ENCODE assay signal across 8 cellular contexts in genomic region chr22:42369250-42370041, GRCh38.
DNase-seq lines count a peak whose midpoint lies in the region; FAIRE-seq and TF ChIP-seq lines count a peak whose summit lies in the region.

No MANE protein-coding gene starts in this region.

- H3K4me3 Mint-ChIP-seq in H9: peak overlapping the region; percentile 71 to 86
- peak overlapping the region; percentile 78 for H3K4me3 Mint-ChIP-seq in activated naive CD4-positive, alpha-beta T cell treated with anti-CD3 and anti-CD28 coated beads, Interleukin-2, amount 10 ng/mL, durations not matched to agents 7 days and 5 days

- no peak for TF ChIP-seq CTCF in H9 (conservative IDR thresholded peaks at IDR 0.05)

- no peak overlapping the region for H4K91ac ChIP-seq in H9 (ENCODE audit: insufficient read length, low read depth, low read length)

- H3K23me2 ChIP-seq in H9 (ENCODE audit: insufficient read length, low read depth, low read length, poor library complexity, severe bottlenecking): peaks cover 14% of the 10 kb centered on the region

- no peak overlapping the region for H2AK5ac ChIP-seq in H9 (ENCODE audit: insufficient read length, low read length)

- H3K18ac ChIP-seq in H9 (ENCODE audit: insufficient read length, low read depth, low read length): peak overlapping the region; percentile 41

- peaks cover 51 to 64% of the 10 kb centered on the region in 2 experiments for H3K4me1 Mint-ChIP-seq in H9
- peaks cover 20% of the 10 kb centered on the region for H3K4me1 Mint-ChIP-seq in activated naive CD4-positive, alpha-beta T cell treated with anti-CD3 and anti-CD28 coated beads, Interleukin-2, amount 10 ng/mL, durations not matched to agents 7 days and 5 days

- H3T11ph ChIP-seq in H9 (ENCODE audit: low read length): no peak overlapping the region

- no peaks in the 10 kb centered on the region for H3K27me3 ChIP-seq in H9 (ENCODE audit: insufficient read depth, low read length)
- no peaks in the 10 kb centered on the region for H3K27me3 ChIP-seq in MG63
- H3K27me3 ChIP-seq in SJSA1 (replicated peaks): peaks cover 44% of the 10 kb centered on the region

- peak; percentile 87 for FAIRE-seq in G401.6 (lab: Jason Lieb, UNC)

- no peak overlapping the region for H2BK20ac ChIP-seq in H9 (ENCODE audit: low read depth, low read length, poor library complexity, severe bottlenecking)

- H3K27ac Mint-ChIP-seq in H9: 0 out of 7 replicates have a peak overlapping the region, but pooled peaks of 1 of the 3 experiments have one; percentile 15
- peak overlapping the region; percentile 65 for H3K27ac Mint-ChIP-seq in activated naive CD4-positive, alpha-beta T cell treated with anti-CD3 and anti-CD28 coated beads, Interleukin-2, amount 10 ng/mL, durations not matched to agents 7 days and 5 days

- H3K4me3 ChIP-seq in MG63: peak overlapping the region; percentile 62
- H3K4me3 ChIP-seq in SJSA1: peak overlapping the region; percentile 39

- H2BK120ac ChIP-seq in H9 (ENCODE audit: low read depth, low read length, poor library complexity, severe bottlenecking): no peak overlapping the region

- H3K23ac ChIP-seq in H9 (ENCODE audit: insufficient read length, low read depth, low read length): no peak overlapping the region

- H3K9me3 ChIP-seq in H9 (ENCODE audit: control insufficient read depth, low read depth, low read length) (no peaks in the 10 kb centered on the region), MG63 (no peaks in the 10 kb centered on the region; the same call in 1 of the 2 replicates), SJSA1 (replicated peaks) (0 out of 2 replicates have a peak, but pooled peaks cover 3% of the 10 kb centered on the region)

- H3K14ac ChIP-seq in H9 (ENCODE audit: insufficient read depth, low read length): peak overlapping the region; percentile 36; the same call in 1 of the 2 replicates

- H3K4me1 ChIP-seq in H9 (ENCODE audit: insufficient read depth, low read length): peaks cover 13% of the 10 kb centered on the region; the same call in 1 of the 2 replicates
- H3K4me1 ChIP-seq in SJSA1 (replicated peaks): peaks cover 12% of the 10 kb centered on the region

- no peak overlapping the region for H4K5ac ChIP-seq in H9 (ENCODE audit: insufficient read length, low read depth, low read length)

- peaks cover 48% of the 10 kb centered on the region for H3K27me3 Mint-ChIP-seq in H9 (ENCODE audit: low read depth)
- H3K27me3 Mint-ChIP-seq in activated naive CD4-positive, alpha-beta T cell treated with anti-CD3 and anti-CD28 coated beads, Interleukin-2, amount 10 ng/mL, durations not matched to agents 7 days and 5 days: peaks cover 81% of the 10 kb centered on the region

- no peaks in the 10 kb centered on the region for H4K20me1 ChIP-seq in H9 (ENCODE audit: control insufficient read depth, insufficient read depth, insufficient read length)

- no peaks in the 10 kb centered on the region; a peak in 2 of 5 replicates for H3K9me3 Mint-ChIP-seq in H9
- H3K9me3 Mint-ChIP-seq in activated naive CD4-positive, alpha-beta T cell treated with anti-CD3 and anti-CD28 coated beads, Interleukin-2, amount 10 ng/mL, durations not matched to agents 7 days and 5 days: no peaks in the 10 kb centered on the region

- H2BK5ac ChIP-seq in H9 (ENCODE audit: insufficient read length, low read length): no peak overlapping the region

- no CpG with 5 or more reads among the region's 42 CpGs for WGBS in H9 (ENCODE audit: extremely low coverage, insufficient read length, low lambda C conversion rate)

- no peak overlapping the region for H2BK12ac ChIP-seq in H9 (ENCODE audit: insufficient read length, low read depth, low read length)

- H4K8ac ChIP-seq in H9 (replicated peaks; ENCODE audit: insufficient read length, low read depth, low read length): no peak overlapping the region

- H3K36me3 ChIP-seq in MG63 (no peaks in the 10 kb centered on the region), SJSA1 (no peaks in the 10 kb centered on the region; the same call in 1 of the 2 replicates)

- peaks cover 0 to 7% (median 0%) of the 10 kb centered on the region in 3 experiments; a peak in 1 of 7 replicates for H3K36me3 Mint-ChIP-seq in H9 (ENCODE audit: insufficient read depth in 1 of 3, low read depth in 3 of 3)
- no peaks in the 10 kb centered on the region for H3K36me3 Mint-ChIP-seq in activated naive CD4-positive, alpha-beta T cell treated with anti-CD3 and anti-CD28 coated beads, Interleukin-2, amount 10 ng/mL, durations not matched to agents 7 days and 5 days

- H3K4ac ChIP-seq in H9 (ENCODE audit: low read depth, low read length): no peak overlapping the region

- CTCF ChIA-PET in activated naive CD4-positive, alpha-beta T cell treated with anti-CD3 and anti-CD28 coated beads, Interleukin-2, amount 10 ng/mL, durations not matched to agents 7 days and 5 days (lab: Charles Lee): no interaction called here

- no peaks in the 10 kb centered on the region for H3K79me1 ChIP-seq in H9 (ENCODE audit: insufficient read depth, low read depth, low read length, poor library complexity, severe bottlenecking)

- H3K56ac ChIP-seq in H9 (ENCODE audit: insufficient read length, low read depth, low read length): no peak overlapping the region

- DNase-seq in H9 (peak; percentile 97), MG63 (peak; percentile 94), SJSA1 (ENCODE audit: low read depth in 1 of 2, low spot score in 2 of 2) (peak; percentile 81 to 93), glomerular endothelial cell (ENCODE audit: extremely low read depth, low read depth, low spot score) (peak; percentile 16), non-pigmented ciliary epithelial cell (ENCODE audit: low read depth) (peak; percentile 43), substantia nigra (lab: John Stamatoyannopoulos, UW) (peak; percentile 40 to 98 (median 90))
- DNase-seq in activated naive CD4-positive, alpha-beta T cell treated with anti-CD3 and anti-CD28 coated beads, Interleukin-2, amount 10 ng/mL, durations not matched to agents 7 days and 5 days: peak; percentile 91

- H3K9ac ChIP-seq in H9 (ENCODE audit: extremely low read depth, insufficient read length, low read length): peak overlapping the region; percentile 77

- peak overlapping the region; percentile 99 for H3K4me2 ChIP-seq in H9 (ENCODE audit: insufficient read depth, insufficient read length, low read length)

- H3K27ac ChIP-seq in H9 (ENCODE audit: insufficient read length, low read depth, low read length): peak overlapping the region; percentile 31
- H3K27ac ChIP-seq in SJSA1: no peak overlapping the region
- H3K27ac ChIP-seq in substantia nigra (ENCODE audit: low read depth, low read length, poor library complexity, severe bottlenecking): peak overlapping the region; percentile 71

- no peak overlapping the region for H2AFZ ChIP-seq in H9 (ENCODE audit: low read length)

- H2BK15ac ChIP-seq in H9 (ENCODE audit: low read depth, low read length): no peak overlapping the region

- peaks cover 2% of the 10 kb centered on the region; the same call in 1 of the 2 replicates for H3K79me2 ChIP-seq in H9 (ENCODE audit: insufficient read depth, low read length)

Comparison
In these comparisons a context has a peak if more than half of its experiments do, and no peak if none do; other contexts are left out.
1. DNase-seq: peak in every context shown above with its lines; median percentile 97 in H9; 94 in MG63; 91 in activated naive CD4-positive, alpha-beta T cell treated with anti-CD3 and anti-CD28 coated beads, Interleukin-2, amount 10 ng/mL, durations not matched to agents 7 days and 5 days; 90 in substantia nigra; 87 in SJSA1; 43 in non-pigmented ciliary epithelial cell; 16 in glomerular endothelial cell.